8 cellular contexts compared by ENCODE assay signal in the genomic region with DNA sequence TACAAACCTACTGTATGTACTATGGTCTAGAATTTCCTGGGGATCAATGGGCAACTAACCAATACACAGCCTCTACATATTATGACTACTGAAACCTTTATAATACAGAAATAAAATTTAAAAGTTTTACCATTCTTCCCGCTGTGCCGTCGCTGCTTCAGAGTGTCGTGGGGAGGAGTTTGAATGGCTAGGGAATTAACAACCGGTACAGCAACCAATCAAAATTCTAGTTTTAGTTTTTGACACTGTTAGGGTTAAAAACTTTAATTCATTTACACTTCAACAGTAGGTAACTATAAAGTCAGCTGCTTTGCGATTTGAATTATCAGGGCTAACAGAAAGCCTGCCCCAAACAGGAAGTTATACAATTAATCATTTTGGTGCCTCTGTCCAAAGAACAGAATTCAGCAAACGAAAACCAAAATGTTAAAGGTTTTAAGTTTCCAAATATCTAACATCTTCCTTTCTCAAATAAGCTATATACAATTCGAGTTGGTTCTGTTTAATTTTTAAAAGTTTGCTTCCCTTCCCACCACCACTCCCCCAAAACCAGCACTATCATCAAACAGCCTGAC. TPM values are rescaled to one million over a fixed set of nuclear protein-coding genes. Genes with fewer than 3 reads are reported as not detected.
DNase-seq lines count a peak whose midpoint lies in the region; ATAC-seq and TF ChIP-seq lines count a peak whose summit lies in the region.

No MANE protein-coding gene starts in this region.

- 1% methylated on average over 8 of the region's 8 CpGs for WGBS in heart right ventricle, 2 donors

- peaks cover 79% of the 10 kb centered on the region for H3K36me3 Mint-ChIP-seq in activated naive CD8-positive, alpha-beta T cell treated with anti-CD3 and anti-CD28 coated beads for 36 hours

- H3K4me1 Mint-ChIP-seq in activated naive CD8-positive, alpha-beta T cell treated with anti-CD3 and anti-CD28 coated beads for 36 hours, result peaks cover 52% of the 10 kb centered on the region

- no peak for ATAC-seq in heart right ventricle

- peaks cover 11 to 75% (median 62%) of the 10 kb centered on the region in 9 donors for H3K4me1 ChIP-seq in heart right ventricle
- peaks cover 5 to 76% (median 45%) of the 10 kb centered on the region in 4 donors for H3K4me1 ChIP-seq in tibial artery

- DNase-seq in heart right ventricle, result no peak
- no peak for DNase-seq in cardiac septum (ENCODE audit: low spot score)
- DNase-seq in activated naive CD8-positive, alpha-beta T cell treated with anti-CD3 and anti-CD28 coated beads for 36 hours, result no peak
- DNase-seq in kidney epithelial cell (ENCODE audit: low read depth), result no peak
- DNase-seq in tibial artery, result no peak
- no peak for DNase-seq in ureter (ENCODE audit: low spot score)
- no peak for DNase-seq in activated CD4-positive, alpha-beta T cell treated with anti-CD3 and anti-CD28 coated beads, Interleukin-2, amount 50 U/mL, for 4 hours
- no peak for DNase-seq in DMS53 treated with DMSO at 0.1 percent for 48 hours (lab: John Stamatoyannopoulos, UW; ENCODE audit: unreplicated experiment)

- peak overlapping the region; percentile 98 for H3K27ac Mint-ChIP-seq in activated naive CD8-positive, alpha-beta T cell treated with anti-CD3 and anti-CD28 coated beads for 36 hours

- H3K4me3 ChIP-seq in heart right ventricle (peak overlapping the region; percentile 66 to 97 (median 92)), kidney epithelial cell (ENCODE audit: low read depth, low read length) (peak overlapping the region; percentile 90), tibial artery (peak overlapping the region; percentile 85 to 98)

- H3K9me3 ChIP-seq in heart right ventricle, result no peaks in the 10 kb centered on the region
- no peaks in the 10 kb centered on the region for H3K9me3 ChIP-seq in tibial artery

- TF ChIP-seq CTCF in heart right ventricle (IDR thresholded peaks at IDR 0.05) (no peak), kidney epithelial cell (IDR thresholded peaks at IDR 0.05; ENCODE audit: insufficient read depth, low read length, poor library complexity, severe bottlenecking) (no peak), tibial artery (IDR thresholded peaks at IDR 0.05) (no peak)

- peaks cover 0 to 42% (median 0%) of the 10 kb centered on the region in 9 donors for H3K36me3 ChIP-seq in heart right ventricle
- H3K36me3 ChIP-seq in kidney epithelial cell (ENCODE audit: control insufficient read depth, insufficient read depth, low read length), result no peaks in the 10 kb centered on the region
- H3K36me3 ChIP-seq in tibial artery, result peaks cover 0 to 7% (median 0%) of the 10 kb centered on the region in 3 donors

- peak overlapping the region in 6 of 10 donors; percentile 22 to 100 (median 98) for H3K27ac ChIP-seq in heart right ventricle
- peak overlapping the region; percentile 99 for H3K27ac ChIP-seq in tibial artery

- H3K9me3 Mint-ChIP-seq in activated naive CD8-positive, alpha-beta T cell treated with anti-CD3 and anti-CD28 coated beads for 36 hours, result peaks cover 1% of the 10 kb centered on the region

- H3K27me3 ChIP-seq in heart right ventricle (no peaks in the 10 kb centered on the region), kidney epithelial cell (ENCODE audit: control insufficient read depth, insufficient read depth, low read length) (no peaks in the 10 kb centered on the region), tibial artery (no peaks in the 10 kb centered on the region)

- H3K4me3 Mint-ChIP-seq in activated naive CD8-positive, alpha-beta T cell treated with anti-CD3 and anti-CD28 coated beads for 36 hours, result peak overlapping the region; percentile 97

- peaks cover 11% of the 10 kb centered on the region for H3K27me3 Mint-ChIP-seq in activated naive CD8-positive, alpha-beta T cell treated with anti-CD3 and anti-CD28 coated beads for 36 hours

- intact Hi-C loops in heart right ventricle (cut with DNase I) (loop anchor here in 6 of 10 donors (5.0 to 10.0 kb wide), 7 partner anchors 56 to 666 kb away; partner anchors contain the start of genes COPS4 (in 2 of the 6), ENOPH1 (in 1 of the 6), HNRNPDL (in 1 of the 6) and LIN54 (in 1 of the 6)), cardiac septum (cut with DNase I) (loop anchor here (5.0 kb wide), 5 partner anchors 89 to 1166 kb away; partner anchors contain the start of genes GPAT3, LIN54 and SEC31A), tibial artery (cut with DNase I; ENCODE audit: low total_unique reads) (no loop called here)

RNA-seq across cellular contexts. Expression of gene HNRNPD, which starts 2.3 kb away (rescaled TPM):
- 100 to 1,000 TPM; 117 to 144 (median 126) TPM for total RNA-seq in heart right ventricle
- polyA plus RNA-seq in heart right ventricle, result 100 to 1,000 TPM; 102 to 110 TPM
- total RNA-seq in cardiac septum, result 110 TPM
- total RNA-seq in activated naive CD8-positive, alpha-beta T cell treated with anti-CD3 and anti-CD28 coated beads for 36 hours, result 100 to 1,000 TPM; 495 to 535 TPM
- 62.8 and 65.5 TPM in 2 replicates for total RNA-seq in kidney epithelial cell
- total RNA-seq in ureter, result 223 TPM

RNA-seq across cellular contexts. Expression of gene HNRNPDL, which starts 58.8 kb away (rescaled TPM):
- total RNA-seq in heart right ventricle (100 to 1,000 TPM; 129 to 168 (median 148) TPM), cardiac septum (154 TPM), kidney epithelial cell (161 and 185 TPM in 2 replicates), ureter (310 TPM)
- polyA plus RNA-seq in heart right ventricle, result 100 to 1,000 TPM; 183 to 184 TPM
- total RNA-seq in activated naive CD8-positive, alpha-beta T cell treated with anti-CD3 and anti-CD28 coated beads for 36 hours, result 100 to 1,000 TPM; 430 to 465 TPM

RNA-seq across cellular contexts. Expression of gene ENOPH1, which starts 58.9 kb away (rescaled TPM):
- total RNA-seq in heart right ventricle (10 to 100 TPM; 13.9 to 18.5 (median 16.3) TPM), cardiac septum (18.6 TPM), kidney epithelial cell (55.3 and 56.3 TPM in 2 replicates), ureter (27.5 TPM)
- 10 to 100 TPM; 22.6 to 28.1 TPM for polyA plus RNA-seq in heart right ventricle
- total RNA-seq in activated naive CD8-positive, alpha-beta T cell treated with anti-CD3 and anti-CD28 coated beads for 36 hours, result 10 to 100 TPM; 71.4 to 73.1 TPM
